1 cellular context compared by ENCODE assay signal in the genomic region with DNA sequence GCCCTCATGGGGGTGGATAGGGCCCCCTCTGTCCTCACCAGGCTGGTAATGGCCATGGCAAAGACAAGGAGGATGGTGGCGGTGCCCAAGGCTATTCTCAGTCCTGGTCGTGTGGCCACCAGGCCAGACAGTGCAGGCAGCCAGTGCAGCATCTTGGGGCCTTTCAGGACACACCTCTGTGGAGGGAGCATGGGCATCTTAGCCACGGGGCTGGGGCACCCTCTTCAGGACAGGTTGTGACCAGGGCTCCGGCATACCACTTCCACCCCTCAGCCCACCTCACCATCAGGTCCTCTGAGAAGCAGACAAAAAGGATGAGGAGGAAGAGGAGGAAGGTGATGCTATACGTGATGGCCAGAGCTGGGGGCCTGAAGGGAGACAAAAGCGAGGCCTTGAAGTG.
TF ChIP-seq lines count a peak whose summit lies in the region.

No MANE protein-coding gene starts in this region.

TF ChIP-seq in HepG2, 621 proteins besides CTCF, POLR2A, EP300 and RAD21:
- peak; percentile 14; the same call in 1 of the 2 replicates for TF ChIP-seq MTA1 (CRISPR knock-in tag; IDR thresholded peaks at IDR 0.05; ENCODE audit: borderline replicate concordance)
- TF ChIP-seq, protein P1, sequence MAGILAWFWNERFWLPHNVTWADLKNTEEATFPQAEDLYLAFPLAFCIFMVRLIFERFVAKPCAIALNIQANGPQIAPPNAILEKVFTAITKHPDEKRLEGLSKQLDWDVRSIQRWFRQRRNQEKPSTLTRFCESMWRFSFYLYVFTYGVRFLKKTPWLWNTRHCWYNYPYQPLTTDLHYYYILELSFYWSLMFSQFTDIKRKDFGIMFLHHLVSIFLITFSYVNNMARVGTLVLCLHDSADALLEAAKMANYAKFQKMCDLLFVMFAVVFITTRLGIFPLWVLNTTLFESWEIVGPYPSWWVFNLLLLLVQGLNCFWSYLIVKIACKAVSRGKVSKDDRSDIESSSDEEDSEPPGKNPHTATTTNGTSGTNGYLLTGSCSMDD (CRISPR knock-in tag; IDR thresholded peaks at IDR 0.05): peak; percentile 13; the same call in 1 of the 2 replicates
- TF ChIP-seq FOXM1 (CRISPR knock-in tag; IDR thresholded peaks at IDR 0.05): no peak
- TF ChIP-seq ZNF263 (CRISPR knock-in tag; IDR thresholded peaks at IDR 0.05): peak; percentile 39; the same call in 1 of the 2 replicates
- TF ChIP-seq, protein P2, sequence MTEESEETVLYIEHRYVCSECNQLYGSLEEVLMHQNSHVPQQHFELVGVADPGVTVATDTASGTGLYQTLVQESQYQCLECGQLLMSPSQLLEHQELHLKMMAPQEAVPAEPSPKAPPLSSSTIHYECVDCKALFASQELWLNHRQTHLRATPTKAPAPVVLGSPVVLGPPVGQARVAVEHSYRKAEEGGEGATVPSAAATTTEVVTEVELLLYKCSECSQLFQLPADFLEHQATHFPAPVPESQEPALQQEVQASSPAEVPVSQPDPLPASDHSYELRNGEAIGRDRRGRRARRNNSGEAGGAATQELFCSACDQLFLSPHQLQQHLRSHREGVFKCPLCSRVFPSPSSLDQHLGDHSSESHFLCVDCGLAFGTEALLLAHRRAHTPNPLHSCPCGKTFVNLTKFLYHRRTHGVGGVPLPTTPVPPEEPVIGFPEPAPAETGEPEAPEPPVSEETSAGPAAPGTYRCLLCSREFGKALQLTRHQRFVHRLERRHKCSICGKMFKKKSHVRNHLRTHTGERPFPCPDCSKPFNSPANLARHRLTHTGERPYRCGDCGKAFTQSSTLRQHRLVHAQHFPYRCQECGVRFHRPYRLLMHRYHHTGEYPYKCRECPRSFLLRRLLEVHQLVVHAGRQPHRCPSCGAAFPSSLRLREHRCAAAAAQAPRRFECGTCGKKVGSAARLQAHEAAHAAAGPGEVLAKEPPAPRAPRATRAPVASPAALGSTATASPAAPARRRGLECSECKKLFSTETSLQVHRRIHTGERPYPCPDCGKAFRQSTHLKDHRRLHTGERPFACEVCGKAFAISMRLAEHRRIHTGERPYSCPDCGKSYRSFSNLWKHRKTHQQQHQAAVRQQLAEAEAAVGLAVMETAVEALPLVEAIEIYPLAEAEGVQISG (CRISPR knock-in tag; IDR thresholded peaks at IDR 0.05): 0 out of 2 replicates have a peak, but pooled peaks have one; percentile 14
- no peak for TF ChIP-seq SMAD1 (CRISPR knock-in tag; IDR thresholded peaks at IDR 0.05; ENCODE audit: borderline replicate concordance, low read depth)
- no peak for TF ChIP-seq AKAP8 (CRISPR knock-in tag; IDR thresholded peaks at IDR 0.05)
- TF ChIP-seq, protein P3, sequence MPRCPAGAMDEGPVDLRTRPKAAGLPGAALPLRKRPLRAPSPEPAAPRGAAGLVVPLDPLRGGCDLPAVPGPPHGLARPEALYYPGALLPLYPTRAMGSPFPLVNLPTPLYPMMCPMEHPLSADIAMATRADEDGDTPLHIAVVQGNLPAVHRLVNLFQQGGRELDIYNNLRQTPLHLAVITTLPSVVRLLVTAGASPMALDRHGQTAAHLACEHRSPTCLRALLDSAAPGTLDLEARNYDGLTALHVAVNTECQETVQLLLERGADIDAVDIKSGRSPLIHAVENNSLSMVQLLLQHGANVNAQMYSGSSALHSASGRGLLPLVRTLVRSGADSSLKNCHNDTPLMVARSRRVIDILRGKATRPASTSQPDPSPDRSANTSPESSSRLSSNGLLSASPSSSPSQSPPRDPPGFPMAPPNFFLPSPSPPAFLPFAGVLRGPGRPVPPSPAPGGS (CRISPR knock-in tag; IDR thresholded peaks at IDR 0.05): 0 out of 2 replicates have a peak, but pooled peaks have one; percentile 45
- TF ChIP-seq, protein P4, sequence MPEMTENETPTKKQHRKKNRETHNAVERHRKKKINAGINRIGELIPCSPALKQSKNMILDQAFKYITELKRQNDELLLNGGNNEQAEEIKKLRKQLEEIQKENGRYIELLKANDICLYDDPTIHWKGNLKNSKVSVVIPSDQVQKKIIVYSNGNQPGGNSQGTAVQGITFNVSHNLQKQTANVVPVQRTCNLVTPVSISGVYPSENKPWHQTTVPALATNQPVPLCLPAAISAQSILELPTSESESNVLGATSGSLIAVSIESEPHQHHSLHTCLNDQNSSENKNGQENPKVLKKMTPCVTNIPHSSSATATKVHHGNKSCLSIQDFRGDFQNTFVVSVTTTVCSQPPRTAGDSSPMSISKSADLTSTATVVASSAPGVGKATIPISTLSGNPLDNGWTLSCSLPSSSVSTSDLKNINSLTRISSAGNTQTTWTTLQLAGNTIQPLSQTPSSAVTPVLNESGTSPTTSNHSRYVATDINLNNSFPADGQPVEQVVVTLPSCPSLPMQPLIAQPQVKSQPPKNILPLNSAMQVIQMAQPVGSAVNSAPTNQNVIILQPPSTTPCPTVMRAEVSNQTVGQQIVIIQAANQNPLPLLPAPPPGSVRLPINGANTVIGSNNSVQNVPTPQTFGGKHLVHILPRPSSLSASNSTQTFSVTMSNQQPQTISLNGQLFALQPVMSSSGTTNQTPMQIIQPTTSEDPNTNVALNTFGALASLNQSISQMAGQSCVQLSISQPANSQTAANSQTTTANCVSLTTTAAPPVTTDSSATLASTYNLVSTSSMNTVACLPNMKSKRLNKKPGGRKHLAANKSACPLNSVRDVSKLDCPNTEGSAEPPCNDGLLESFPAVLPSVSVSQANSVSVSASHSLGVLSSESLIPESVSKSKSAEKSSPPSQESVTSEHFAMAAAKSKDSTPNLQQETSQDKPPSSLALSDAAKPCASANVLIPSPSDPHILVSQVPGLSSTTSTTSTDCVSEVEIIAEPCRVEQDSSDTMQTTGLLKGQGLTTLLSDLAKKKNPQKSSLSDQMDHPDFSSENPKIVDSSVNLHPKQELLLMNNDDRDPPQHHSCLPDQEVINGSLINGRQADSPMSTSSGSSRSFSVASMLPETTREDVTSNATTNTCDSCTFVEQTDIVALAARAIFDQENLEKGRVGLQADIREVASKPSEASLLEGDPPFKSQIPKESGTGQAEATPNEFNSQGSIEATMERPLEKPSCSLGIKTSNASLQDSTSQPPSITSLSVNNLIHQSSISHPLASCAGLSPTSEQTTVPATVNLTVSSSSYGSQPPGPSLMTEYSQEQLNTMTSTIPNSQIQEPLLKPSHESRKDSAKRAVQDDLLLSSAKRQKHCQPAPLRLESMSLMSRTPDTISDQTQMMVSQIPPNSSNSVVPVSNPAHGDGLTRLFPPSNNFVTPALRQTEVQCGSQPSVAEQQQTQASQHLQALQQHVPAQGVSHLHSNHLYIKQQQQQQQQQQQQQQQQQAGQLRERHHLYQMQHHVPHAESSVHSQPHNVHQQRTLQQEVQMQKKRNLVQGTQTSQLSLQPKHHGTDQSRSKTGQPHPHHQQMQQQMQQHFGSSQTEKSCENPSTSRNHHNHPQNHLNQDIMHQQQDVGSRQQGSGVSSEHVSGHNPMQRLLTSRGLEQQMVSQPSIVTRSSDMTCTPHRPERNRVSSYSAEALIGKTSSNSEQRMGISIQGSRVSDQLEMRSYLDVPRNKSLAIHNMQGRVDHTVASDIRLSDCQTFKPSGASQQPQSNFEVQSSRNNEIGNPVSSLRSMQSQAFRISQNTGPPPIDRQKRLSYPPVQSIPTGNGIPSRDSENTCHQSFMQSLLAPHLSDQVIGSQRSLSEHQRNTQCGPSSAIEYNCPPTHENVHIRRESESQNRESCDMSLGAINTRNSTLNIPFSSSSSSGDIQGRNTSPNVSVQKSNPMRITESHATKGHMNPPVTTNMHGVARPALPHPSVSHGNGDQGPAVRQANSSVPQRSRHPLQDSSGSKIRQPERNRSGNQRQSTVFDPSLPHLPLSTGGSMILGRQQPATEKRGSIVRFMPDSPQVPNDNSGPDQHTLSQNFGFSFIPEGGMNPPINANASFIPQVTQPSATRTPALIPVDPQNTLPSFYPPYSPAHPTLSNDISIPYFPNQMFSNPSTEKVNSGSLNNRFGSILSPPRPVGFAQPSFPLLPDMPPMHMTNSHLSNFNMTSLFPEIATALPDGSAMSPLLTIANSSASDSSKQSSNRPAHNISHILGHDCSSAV (CRISPR knock-in tag; IDR thresholded peaks at IDR 0.05; ENCODE audit: borderline replicate concordance): no peak
- TF ChIP-seq ATF7-NPFF (CRISPR knock-in tag; IDR thresholded peaks at IDR 0.05; ENCODE audit: low read depth): no peak
- 0 out of 2 replicates have a peak, but pooled peaks have one; percentile 7 for TF ChIP-seq STAG1 (CRISPR knock-in tag; IDR thresholded peaks at IDR 0.05)
- TF ChIP-seq ATRX (CRISPR knock-in tag; IDR thresholded peaks at IDR 0.05; ENCODE audit: borderline replicate concordance): 0 out of 2 replicates have a peak, but pooled peaks have one; percentile 40
- TF ChIP-seq, protein P5, sequence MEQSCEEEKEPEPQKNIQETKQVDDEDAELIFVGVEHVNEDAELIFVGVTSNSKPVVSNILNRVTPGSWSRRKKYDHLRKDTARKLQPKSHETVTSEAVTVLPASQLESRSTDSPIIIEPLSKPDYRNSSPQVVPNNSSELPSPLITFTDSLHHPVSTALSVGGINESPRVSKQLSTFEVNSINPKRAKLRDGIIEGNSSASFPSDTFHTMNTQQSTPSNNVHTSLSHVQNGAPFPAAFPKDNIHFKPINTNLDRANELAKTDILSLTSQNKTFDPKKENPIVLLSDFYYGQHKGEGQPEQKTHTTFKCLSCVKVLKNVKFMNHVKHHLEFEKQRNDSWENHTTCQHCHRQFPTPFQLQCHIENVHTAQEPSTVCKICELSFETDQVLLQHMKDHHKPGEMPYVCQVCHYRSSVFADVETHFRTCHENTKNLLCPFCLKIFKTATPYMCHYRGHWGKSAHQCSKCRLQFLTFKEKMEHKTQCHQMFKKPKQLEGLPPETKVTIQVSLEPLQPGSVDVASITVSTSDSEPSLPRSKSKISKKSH (CRISPR knock-in tag; IDR thresholded peaks at IDR 0.05; ENCODE audit: borderline replicate concordance): no peak
- TF ChIP-seq KLF16 (CRISPR knock-in tag; IDR thresholded peaks at IDR 0.05): no peak
- TF ChIP-seq, protein P6, sequence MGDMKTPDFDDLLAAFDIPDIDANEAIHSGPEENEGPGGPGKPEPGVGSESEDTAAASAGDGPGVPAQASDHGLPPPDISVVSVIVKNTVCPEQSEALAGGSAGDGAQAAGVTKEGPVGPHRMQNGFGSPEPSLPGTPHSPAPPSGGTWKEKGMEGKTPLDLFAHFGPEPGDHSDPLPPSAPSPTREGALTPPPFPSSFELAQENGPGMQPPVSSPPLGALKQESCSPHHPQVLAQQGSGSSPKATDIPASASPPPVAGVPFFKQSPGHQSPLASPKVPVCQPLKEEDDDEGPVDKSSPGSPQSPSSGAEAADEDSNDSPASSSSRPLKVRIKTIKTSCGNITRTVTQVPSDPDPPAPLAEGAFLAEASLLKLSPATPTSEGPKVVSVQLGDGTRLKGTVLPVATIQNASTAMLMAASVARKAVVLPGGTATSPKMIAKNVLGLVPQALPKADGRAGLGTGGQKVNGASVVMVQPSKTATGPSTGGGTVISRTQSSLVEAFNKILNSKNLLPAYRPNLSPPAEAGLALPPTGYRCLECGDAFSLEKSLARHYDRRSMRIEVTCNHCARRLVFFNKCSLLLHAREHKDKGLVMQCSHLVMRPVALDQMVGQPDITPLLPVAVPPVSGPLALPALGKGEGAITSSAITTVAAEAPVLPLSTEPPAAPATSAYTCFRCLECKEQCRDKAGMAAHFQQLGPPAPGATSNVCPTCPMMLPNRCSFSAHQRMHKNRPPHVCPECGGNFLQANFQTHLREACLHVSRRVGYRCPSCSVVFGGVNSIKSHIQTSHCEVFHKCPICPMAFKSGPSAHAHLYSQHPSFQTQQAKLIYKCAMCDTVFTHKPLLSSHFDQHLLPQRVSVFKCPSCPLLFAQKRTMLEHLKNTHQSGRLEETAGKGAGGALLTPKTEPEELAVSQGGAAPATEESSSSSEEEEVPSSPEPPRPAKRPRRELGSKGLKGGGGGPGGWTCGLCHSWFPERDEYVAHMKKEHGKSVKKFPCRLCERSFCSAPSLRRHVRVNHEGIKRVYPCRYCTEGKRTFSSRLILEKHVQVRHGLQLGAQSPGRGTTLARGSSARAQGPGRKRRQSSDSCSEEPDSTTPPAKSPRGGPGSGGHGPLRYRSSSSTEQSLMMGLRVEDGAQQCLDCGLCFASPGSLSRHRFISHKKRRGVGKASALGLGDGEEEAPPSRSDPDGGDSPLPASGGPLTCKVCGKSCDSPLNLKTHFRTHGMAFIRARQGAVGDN (CRISPR knock-in tag; IDR thresholded peaks at IDR 0.05): peak; percentile 30; the same call in 1 of the 2 replicates
- peak; percentile 51 for TF ChIP-seq ZNF883 (CRISPR knock-in tag; IDR thresholded peaks at IDR 0.05; ENCODE audit: not compliant biosample characterization)
- TF ChIP-seq ZNF225 (CRISPR knock-in tag; IDR thresholded peaks at IDR 0.05): 0 out of 2 replicates have a peak, but pooled peaks have one; percentile 44
